Comparison of ENCODE assay signal across 8 cellular contexts in genomic region chr2:203650860-203651613, GRCh38. TPM values are rescaled to one million over a fixed set of nuclear protein-coding genes. Genes with fewer than 3 reads are reported as not detected.
DNase-seq lines count a peak whose midpoint lies in the region; ATAC-seq, FAIRE-seq and TF ChIP-seq lines count a peak whose summit lies in the region.

No MANE protein-coding gene starts in this region.

- CTCF ChIA-PET in K562 (lab: Yijun Ruan, JAX; ENCODE audit: low intra/inter-chr PET ratio): no interaction called here

- H3K4me3 Mint-ChIP-seq in type B pancreatic cell: no peak overlapping the region

- 0 out of 6 replicates have a peak, but pooled peaks of 1 of the 3 experiments have one; percentile 5 for TF ChIP-seq CTCF in K562 (IDR thresholded peaks at IDR 0.05 in 2 of 3, conservative IDR thresholded peaks at IDR 0.05 in 1 of 3; ENCODE audit: insufficient read depth in 2 of 3, low read depth in 1 of 3, low read length in 3 of 3)
- TF ChIP-seq CTCF in type B pancreatic cell (conservative IDR thresholded peaks at IDR 0.05): peak; percentile 52

- intact Hi-C loops in K562 (cut with micrococcal nuclease): loop anchor here (1.0 kb wide), 1 partner anchor 167 kb away; no protein-coding TSS in a partner anchor

- no peaks in the 10 kb centered on the region for H3K9me3 Mint-ChIP-seq in type B pancreatic cell

- ATAC-seq in GM21447 (IDR thresholded peaks at IDR 0.05; ENCODE audit: unreplicated experiment) (peak; percentile 61), K562 (peak; percentile 34; the same call in 1 of the 3 replicates), HG03280 (IDR thresholded peaks at IDR 0.05; ENCODE audit: unreplicated experiment) (no peak)

- TF ChIP-seq EP300 in K562 (IDR thresholded peaks at IDR 0.05; ENCODE audit: low read length): no peak

- H3K36me3 Mint-ChIP-seq in type B pancreatic cell: no peaks in the 10 kb centered on the region

- no peak overlapping the region for H3K9ac ChIP-seq in K562 (ENCODE audit: insufficient read depth in 1 of 2, low read depth in 2 of 2, low read length in 2 of 2)

- H3K9me1 ChIP-seq in K562 (ENCODE audit: control insufficient read depth, insufficient read depth, low read length): no peaks in the 10 kb centered on the region

- H3K79me2 ChIP-seq in K562 (ENCODE audit: control insufficient read depth, insufficient read depth, low read length): no peaks in the 10 kb centered on the region

- no peaks in the 10 kb centered on the region for H3K36me3 ChIP-seq in K562 (ENCODE audit: control insufficient read depth, insufficient read depth, low read length)

- H4K20me1 ChIP-seq in K562 (replicated peaks; ENCODE audit: control insufficient read depth, insufficient read depth, low read length): no peaks in the 10 kb centered on the region

- no peaks in the 10 kb centered on the region for H3K4me1 ChIP-seq in K562 (replicated peaks in 1 of 2; ENCODE audit: control insufficient read depth in 2 of 2, insufficient read depth in 2 of 2, low read length in 2 of 2)

- no peaks in the 10 kb centered on the region for H3K27me3 Mint-ChIP-seq in type B pancreatic cell

- H3K27ac ChIP-seq in K562 (ENCODE audit: extremely low read depth, low read depth, low read length): no peak overlapping the region

- peak; percentile 29 to 53 for TF ChIP-seq RAD21 in K562 (CRISPR knock-in tag; conservative IDR thresholded peaks at IDR 0.05 in 1 of 2, IDR thresholded peaks at IDR 0.05 in 1 of 2)

- H3K4me2 ChIP-seq in K562 (ENCODE audit: insufficient read depth, low read length): no peak overlapping the region

- POLR2A ChIA-PET in K562 (lab: Yijun Ruan, JAX): no interaction called here

- BruUV-seq in K562 (replicated peaks; lab: Mats Ljungman, UMichigan): no TSS peak

- peaks cover 0 to 14% of the 10 kb centered on the region in 2 experiments; a peak in 2 of 5 replicates for H3K27me3 ChIP-seq in K562 (ENCODE audit: control insufficient read depth in 2 of 2, insufficient read depth in 2 of 2, low read length in 2 of 2)

- DNase-seq in CD1c-positive myeloid dendritic cell (ENCODE audit: extremely low spot score): peak; percentile 45
- DNase-seq in NCI-H345 treated with DMSO at 0.1 percent for 48 hours (lab: John Stamatoyannopoulos, UW; ENCODE audit: unreplicated experiment): peak; percentile 93
- DNase-seq in K562 (ENCODE audit: extremely low read depth in 1 of 4, low spot score in 3 of 4): peak in 2 of 4 experiments; percentile 8 to 26
- peak; percentile 75 for DNase-seq in kidney glomerular epithelial cell (lab: John Stamatoyannopoulos, UW)
- no peak for DNase-seq in type B pancreatic cell (ENCODE audit: extremely low spot score, unreplicated experiment)
- no peak for DNase-seq in NCI-H1048 (lab: John Stamatoyannopoulos, UW)

- TF ChIP-seq POLR2A in K562 (conservative IDR thresholded peaks at IDR 0.05): no peak

- WGBS in K562 (ENCODE audit: insufficient coverage, low coverage, missing lambda C conversion rate): 0% methylated on average over 4 of the region's 4 CpGs

- in situ Hi-C loops in K562 (cut with MboI): no loop called here

- FAIRE-seq in K562 (lab: Jason Lieb, UNC): no peak

- H2AFZ ChIP-seq in K562 (ENCODE audit: low read depth, low read length): no peak overlapping the region

- H3K4me3 ChIP-seq in K562: no peak overlapping the region

- no peaks in the 10 kb centered on the region for H3K9me3 ChIP-seq in K562 (replicated peaks; ENCODE audit: control insufficient read depth, insufficient read depth, low read depth, low read length)

- peaks cover 16% of the 10 kb centered on the region for H3K4me1 Mint-ChIP-seq in type B pancreatic cell (ENCODE audit: unreplicated experiment)

- H3K27ac Mint-ChIP-seq in type B pancreatic cell: peak overlapping the region; percentile 64

TF ChIP-seq in K562, 482 proteins besides CTCF, POLR2A, EP300 and RAD21:
- TF ChIP-seq ZNF384 (IDR thresholded peaks at IDR 0.05; ENCODE audit: low read depth, low read length): no peak
- TF ChIP-seq NFIC (IDR thresholded peaks at IDR 0.05): peak; percentile 61
- TF ChIP-seq, protein P1, sequence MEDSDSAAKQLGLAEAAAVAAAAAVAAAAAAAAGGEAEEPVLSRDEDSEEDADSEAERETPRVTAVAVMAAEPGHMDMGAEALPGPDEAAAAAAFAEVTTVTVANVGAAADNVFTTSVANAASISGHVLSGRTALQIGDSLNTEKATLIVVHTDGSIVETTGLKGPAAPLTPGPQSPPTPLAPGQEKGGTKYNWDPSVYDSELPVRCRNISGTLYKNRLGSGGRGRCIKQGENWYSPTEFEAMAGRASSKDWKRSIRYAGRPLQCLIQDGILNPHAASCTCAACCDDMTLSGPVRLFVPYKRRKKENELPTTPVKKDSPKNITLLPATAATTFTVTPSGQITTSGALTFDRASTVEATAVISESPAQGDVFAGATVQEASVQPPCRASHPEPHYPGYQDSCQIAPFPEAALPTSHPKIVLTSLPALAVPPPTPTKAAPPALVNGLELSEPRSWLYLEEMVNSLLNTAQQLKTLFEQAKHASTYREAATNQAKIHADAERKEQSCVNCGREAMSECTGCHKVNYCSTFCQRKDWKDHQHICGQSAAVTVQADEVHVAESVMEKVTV (CRISPR knock-in tag; IDR thresholded peaks at IDR 0.05): peak; percentile 22; the same call in 1 of the 2 replicates
- TF ChIP-seq GATA2 (CRISPR knock-in tag; IDR thresholded peaks at IDR 0.05): no peak

RNA-seq across cellular contexts. Expression of gene CD28, which starts 55.4 kb away (rescaled TPM):
- not detected in 2 replicates for total RNA-seq in K562 (2011; cell fraction: chromatin; rRNA removed; ENCODE audit: low replicate concordance)
- total RNA-seq in K562 (2011; cell fraction: nucleolus; rRNA removed): not detected in 2 replicates
- total RNA-seq in K562 (2011; cell fraction: nucleoplasm; rRNA removed): not detected in 2 replicates
- total RNA-seq in K562 (2014; rRNA removed) (not detected in 2 replicates), K562 (2014; rRNA removed; fragmentation: Illumina TruSeq; extraction: Trizol) (not detected in 2 replicates), K562 (2015; rRNA removed; fragmentation: Illumina TruSeq; extraction: Trizol) (not detected in 2 replicates), K562 (2021) (0.11 TPM in 2 replicates), type B pancreatic cell (ENCODE audit: low replicate concordance) (0.17 TPM in 1 of 2 replicates, not detected in the other)
- polyA plus RNA-seq in K562 (2011; rRNA removed) (not detected in 2 replicates), K562 (2014; fragmentation: Illumina TruSeq; extraction: Trizol) (not detected in 2 replicates), K562 (2014; fragmentation: Nextera tagmentation; extraction: Ambion mirVana) (under 1 TPM in 1 of 2 experiments, not detected in 1; 0.01 TPM), K562 (2014; rRNA removed) (not detected in 2 replicates)
- not detected in 2 replicates for polyA plus RNA-seq in K562 (2011; cell fraction: cytosol; rRNA removed)
- polyA plus RNA-seq in K562 (2011; cell fraction: nucleus; rRNA removed): not detected in 2 replicates
- not detected in 2 replicates for polyA plus RNA-seq in K562 (2012)
- not detected in 2 replicates for polyA minus RNA-seq in K562 (2011; rRNA and poly(A)+ RNA removed)
- polyA minus RNA-seq in K562 (2011; cell fraction: cytosol; rRNA and poly(A)+ RNA removed): not detected in 2 replicates
- polyA minus RNA-seq in K562 (2011; cell fraction: nucleus; rRNA and poly(A)+ RNA removed): not detected in 2 replicates

Comparison
In these comparisons a context has a peak if more than half of its experiments do, and no peak if none do; other contexts are left out.
1. DNase-seq: peak in CD1c-positive myeloid dendritic cell (single experiment), NCI-H345 treated with DMSO at 0.1 percent for 48 hours (single experiment) and kidney glomerular epithelial cell (single experiment); none in type B pancreatic cell (single experiment) and NCI-H1048 (single experiment).